23 cellular contexts compared by ENCODE assay signal in the genomic region with DNA sequence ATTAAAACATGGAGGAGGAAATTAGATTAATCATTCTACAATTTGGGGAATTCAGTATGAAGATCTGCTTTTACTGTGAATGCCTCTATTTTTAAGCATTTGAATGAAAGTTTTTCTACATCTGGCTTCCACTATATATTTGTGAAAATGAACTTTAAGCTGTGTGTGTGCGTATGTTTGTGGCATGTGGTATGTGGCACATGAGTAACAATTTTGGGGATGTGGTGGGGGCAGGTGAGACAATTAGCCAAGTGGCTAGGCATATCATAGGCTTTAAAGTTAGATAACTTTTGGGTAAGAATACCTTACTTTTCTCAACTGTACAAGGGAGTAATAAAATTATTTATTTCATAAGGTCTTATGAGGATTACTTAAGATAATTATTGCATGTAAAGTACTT.
DNase-seq lines count a peak whose midpoint lies in the region; ATAC-seq and TF ChIP-seq lines count a peak whose summit lies in the region.
"Had no signal": no experiment of that assay in that cellular context is flagged by ENCODE, and none has a peak within 500 bp of the region (broad histone marks: within the 10 kb centered on the region; RNA-seq: fewer than 3 reads in every experiment).

No MANE protein-coding gene starts in this region.

- peak; percentile 68 to 94 (median 89) for ATAC-seq in natural killer cell
- no peak for ATAC-seq in natural killer cell treated with Interleukin-12 subunit alpha and Interleukin-12 subunit beta and Interleukin-15 and Interleukin-18, amount 100 ng/mL, for 72 hours
- no peak for ATAC-seq in WTC11
- peak; percentile 64 for ATAC-seq in effector memory CD8-positive, alpha-beta T cell (replicated peaks)
- ATAC-seq: GM12878 had no signal

- peak; percentile 33 for DNase-seq in natural killer cell
- DNase-seq in natural killer cell treated with Interleukin-12 subunit alpha and Interleukin-12 subunit beta and Interleukin-15 and Interleukin-18, amount 100 ng/mL, for 72 hours (ENCODE audit: low spot score) = no peak
- DNase-seq in WTC11 (ENCODE audit: low spot score) = no peak
- DNase-seq in effector memory CD8-positive, alpha-beta T cell = no peak
- DNase-seq in NOMO-1 treated with dmso at 0.1 percent for 144 hours (lab: John Stamatoyannopoulos, UW; ENCODE audit: unreplicated experiment) = no peak
- DNase-seq in NCI-H2107 treated with DMSO at 0.1 percent for 48 hours (lab: John Stamatoyannopoulos, UW; ENCODE audit: unreplicated experiment) = no peak
- DNase-seq in iPS-NIHi11 (ENCODE audit: low spot score) = no peak
- DNase-seq: 8988T; ACHN; BE2C; C1 segment of cervical spinal cord; CD4-positive, alpha-beta memory T cell; CD4-positive, CD25-positive, alpha-beta regulatory T cell; CD8-positive, alpha-beta memory T cell; COR-L47; DMS153; DMS53; DMS79; DND-41; EL; GDM1 had no signal

- no peak for TF ChIP-seq CTCF in natural killer cell (IDR thresholded peaks at IDR 0.05)
- TF ChIP-seq CTCF in WTC11 (IDR thresholded peaks at IDR 0.05) = no peak

- H3K4me1 Mint-ChIP-seq in natural killer cell = peaks cover 31 to 33% of the 10 kb centered on the region in 2 donors
- peaks cover 6 to 17% of the 10 kb centered on the region in 2 donors for H3K4me1 Mint-ChIP-seq in natural killer cell treated with Interleukin-12 subunit alpha and Interleukin-12 subunit beta and Interleukin-15 and Interleukin-18, amount 100 ng/mL, for 72 hours (ENCODE audit: low read depth in 2 of 2)
- H3K4me1 Mint-ChIP-seq in WTC11 = peaks cover 15% of the 10 kb centered on the region
- H3K4me1 Mint-ChIP-seq in effector memory CD8-positive, alpha-beta T cell (ENCODE audit: low read depth in 2 of 2) = peaks cover 0 to 3% of the 10 kb centered on the region in 2 donors
- H3K4me1 Mint-ChIP-seq: CD14-positive monocyte; CD4-positive, alpha-beta memory T cell; CD4-positive, CD25-positive, alpha-beta regulatory T cell; CD8-positive, alpha-beta memory T cell had no signal

- no peak overlapping the region for H3K4me3 Mint-ChIP-seq in natural killer cell
- no peak overlapping the region for H3K4me3 Mint-ChIP-seq in natural killer cell treated with Interleukin-12 subunit alpha and Interleukin-12 subunit beta and Interleukin-15 and Interleukin-18, amount 100 ng/mL, for 72 hours
- no peak overlapping the region for H3K4me3 Mint-ChIP-seq in WTC11
- H3K4me3 Mint-ChIP-seq in effector memory CD8-positive, alpha-beta T cell = no peak overlapping the region
- H3K4me3 Mint-ChIP-seq: CD14-positive monocyte; CD4-positive, alpha-beta memory T cell; CD4-positive, CD25-positive, alpha-beta regulatory T cell; CD8-positive, alpha-beta memory T cell had no signal

- H3K27me3 Mint-ChIP-seq in natural killer cell (ENCODE audit: low read depth in 2 of 2) = no peaks in the 10 kb centered on the region
- H3K27me3 Mint-ChIP-seq in natural killer cell treated with Interleukin-12 subunit alpha and Interleukin-12 subunit beta and Interleukin-15 and Interleukin-18, amount 100 ng/mL, for 72 hours = peaks cover 0 to 5% of the 10 kb centered on the region in 2 donors
- no peaks in the 10 kb centered on the region for H3K27me3 Mint-ChIP-seq in WTC11 (ENCODE audit: low read depth)
- H3K27me3 Mint-ChIP-seq in effector memory CD8-positive, alpha-beta T cell = peaks cover 21 to 22% of the 10 kb centered on the region in 2 donors

- CTCF ChIA-PET in WTC11 (lab: Charles Lee) = no interaction called here

- intact Hi-C loops in natural killer cell (cut with micrococcal nuclease) = no loop called here

- H3K36me3 Mint-ChIP-seq in natural killer cell (peaks cover 17% of the 10 kb centered on the region), WTC11 (no peaks in the 10 kb centered on the region)
- peaks cover 11% of the 10 kb centered on the region for H3K36me3 Mint-ChIP-seq in natural killer cell treated with Interleukin-12 subunit alpha and Interleukin-12 subunit beta and Interleukin-15 and Interleukin-18, amount 100 ng/mL, for 72 hours
- no peaks in the 10 kb centered on the region for H3K36me3 Mint-ChIP-seq in effector memory CD8-positive, alpha-beta T cell (ENCODE audit: insufficient read depth)
- H3K36me3 Mint-ChIP-seq: CD14-positive monocyte; CD4-positive, alpha-beta memory T cell; CD4-positive, CD25-positive, alpha-beta regulatory T cell had no signal

- POLR2A ChIA-PET in WTC11 (lab: Charles Lee) = no interaction called here

- peaks cover 6 to 14% of the 10 kb centered on the region in 2 donors for H3K9me3 Mint-ChIP-seq in natural killer cell
- peaks cover 6% of the 10 kb centered on the region for H3K9me3 Mint-ChIP-seq in natural killer cell treated with Interleukin-12 subunit alpha and Interleukin-12 subunit beta and Interleukin-15 and Interleukin-18, amount 100 ng/mL, for 72 hours
- no peaks in the 10 kb centered on the region for H3K9me3 Mint-ChIP-seq in WTC11
- peaks cover 5 to 8% of the 10 kb centered on the region in 2 donors for H3K9me3 Mint-ChIP-seq in effector memory CD8-positive, alpha-beta T cell

- H3K27ac Mint-ChIP-seq in natural killer cell (peak overlapping the region; percentile 43 to 49), WTC11 (0 out of 2 replicates have a peak overlapping the region, but pooled peaks have one; percentile 44)
- H3K27ac Mint-ChIP-seq in natural killer cell treated with Interleukin-12 subunit alpha and Interleukin-12 subunit beta and Interleukin-15 and Interleukin-18, amount 100 ng/mL, for 72 hours = no peak overlapping the region
- H3K27ac Mint-ChIP-seq in effector memory CD8-positive, alpha-beta T cell = no peak overlapping the region
- H3K27ac Mint-ChIP-seq: CD14-positive monocyte; CD4-positive, alpha-beta memory T cell; CD4-positive, CD25-positive, alpha-beta regulatory T cell; CD8-positive, alpha-beta memory T cell had no signal

TF ChIP-seq in WTC11, 78 proteins besides CTCF, POLR2A, EP300 and RAD21 (continues in another document):
- TF ChIP-seq, protein P1, sequence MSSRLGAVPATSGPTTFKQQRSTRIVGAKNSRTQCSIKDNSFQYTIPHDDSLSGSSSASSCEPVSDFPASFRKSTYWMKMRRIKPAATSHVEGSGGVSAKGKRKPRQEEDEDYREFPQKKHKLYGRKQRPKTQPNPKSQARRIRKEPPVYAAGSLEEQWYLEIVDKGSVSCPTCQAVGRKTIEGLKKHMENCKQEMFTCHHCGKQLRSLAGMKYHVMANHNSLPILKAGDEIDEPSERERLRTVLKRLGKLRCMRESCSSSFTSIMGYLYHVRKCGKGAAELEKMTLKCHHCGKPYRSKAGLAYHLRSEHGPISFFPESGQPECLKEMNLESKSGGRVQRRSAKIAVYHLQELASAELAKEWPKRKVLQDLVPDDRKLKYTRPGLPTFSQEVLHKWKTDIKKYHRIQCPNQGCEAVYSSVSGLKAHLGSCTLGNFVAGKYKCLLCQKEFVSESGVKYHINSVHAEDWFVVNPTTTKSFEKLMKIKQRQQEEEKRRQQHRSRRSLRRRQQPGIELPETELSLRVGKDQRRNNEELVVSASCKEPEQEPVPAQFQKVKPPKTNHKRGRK (CRISPR knock-in tag; IDR thresholded peaks at IDR 0.05; ENCODE audit: borderline replicate concordance) = no peak
- TF ChIP-seq HMGA2 (CRISPR knock-in tag; IDR thresholded peaks at IDR 0.05) (no peak), CREM (CRISPR knock-in tag; IDR thresholded peaks at IDR 0.05) (no peak), ZNF671 (CRISPR knock-in tag; IDR thresholded peaks at IDR 0.05) (no peak), NR2C2 (CRISPR knock-in tag; IDR thresholded peaks at IDR 0.05) (no peak), JAZF1 (CRISPR knock-in tag; IDR thresholded peaks at IDR 0.05) (no peak), CBFB (CRISPR knock-in tag; IDR thresholded peaks at IDR 0.05; ENCODE audit: low read depth) (no peak), TCF7 (CRISPR knock-in tag; IDR thresholded peaks at IDR 0.05; ENCODE audit: low read depth) (no peak), JUN (CRISPR knock-in tag; IDR thresholded peaks at IDR 0.05) (no peak), ZNF121 (CRISPR knock-in tag; IDR thresholded peaks at IDR 0.05) (no peak)
- TF ChIP-seq, protein P2, sequence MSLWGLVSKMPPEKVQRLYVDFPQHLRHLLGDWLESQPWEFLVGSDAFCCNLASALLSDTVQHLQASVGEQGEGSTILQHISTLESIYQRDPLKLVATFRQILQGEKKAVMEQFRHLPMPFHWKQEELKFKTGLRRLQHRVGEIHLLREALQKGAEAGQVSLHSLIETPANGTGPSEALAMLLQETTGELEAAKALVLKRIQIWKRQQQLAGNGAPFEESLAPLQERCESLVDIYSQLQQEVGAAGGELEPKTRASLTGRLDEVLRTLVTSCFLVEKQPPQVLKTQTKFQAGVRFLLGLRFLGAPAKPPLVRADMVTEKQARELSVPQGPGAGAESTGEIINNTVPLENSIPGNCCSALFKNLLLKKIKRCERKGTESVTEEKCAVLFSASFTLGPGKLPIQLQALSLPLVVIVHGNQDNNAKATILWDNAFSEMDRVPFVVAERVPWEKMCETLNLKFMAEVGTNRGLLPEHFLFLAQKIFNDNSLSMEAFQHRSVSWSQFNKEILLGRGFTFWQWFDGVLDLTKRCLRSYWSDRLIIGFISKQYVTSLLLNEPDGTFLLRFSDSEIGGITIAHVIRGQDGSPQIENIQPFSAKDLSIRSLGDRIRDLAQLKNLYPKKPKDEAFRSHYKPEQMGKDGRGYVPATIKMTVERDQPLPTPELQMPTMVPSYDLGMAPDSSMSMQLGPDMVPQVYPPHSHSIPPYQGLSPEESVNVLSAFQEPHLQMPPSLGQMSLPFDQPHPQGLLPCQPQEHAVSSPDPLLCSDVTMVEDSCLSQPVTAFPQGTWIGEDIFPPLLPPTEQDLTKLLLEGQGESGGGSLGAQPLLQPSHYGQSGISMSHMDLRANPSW (CRISPR knock-in tag; conservative IDR thresholded peaks at IDR 0.05; ENCODE audit: low read depth) = no peak
- TF ChIP-seq, protein P3, sequence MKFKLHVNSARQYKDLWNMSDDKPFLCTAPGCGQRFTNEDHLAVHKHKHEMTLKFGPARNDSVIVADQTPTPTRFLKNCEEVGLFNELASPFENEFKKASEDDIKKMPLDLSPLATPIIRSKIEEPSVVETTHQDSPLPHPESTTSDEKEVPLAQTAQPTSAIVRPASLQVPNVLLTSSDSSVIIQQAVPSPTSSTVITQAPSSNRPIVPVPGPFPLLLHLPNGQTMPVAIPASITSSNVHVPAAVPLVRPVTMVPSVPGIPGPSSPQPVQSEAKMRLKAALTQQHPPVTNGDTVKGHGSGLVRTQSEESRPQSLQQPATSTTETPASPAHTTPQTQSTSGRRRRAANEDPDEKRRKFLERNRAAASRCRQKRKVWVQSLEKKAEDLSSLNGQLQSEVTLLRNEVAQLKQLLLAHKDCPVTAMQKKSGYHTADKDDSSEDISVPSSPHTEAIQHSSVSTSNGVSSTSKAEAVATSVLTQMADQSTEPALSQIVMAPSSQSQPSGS (CRISPR knock-in tag; IDR thresholded peaks at IDR 0.05; ENCODE audit: borderline replicate concordance, low read depth) = no peak
- TF ChIP-seq, protein P4, sequence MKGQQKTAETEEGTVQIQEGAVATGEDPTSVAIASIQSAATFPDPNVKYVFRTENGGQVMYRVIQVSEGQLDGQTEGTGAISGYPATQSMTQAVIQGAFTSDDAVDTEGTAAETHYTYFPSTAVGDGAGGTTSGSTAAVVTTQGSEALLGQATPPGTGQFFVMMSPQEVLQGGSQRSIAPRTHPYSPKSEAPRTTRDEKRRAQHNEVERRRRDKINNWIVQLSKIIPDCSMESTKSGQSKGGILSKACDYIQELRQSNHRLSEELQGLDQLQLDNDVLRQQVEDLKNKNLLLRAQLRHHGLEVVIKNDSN (CRISPR knock-in tag; IDR thresholded peaks at IDR 0.05) = no peak

Comparison
In these comparisons a context has a peak if more than half of its experiments do, and no peak if none do; other contexts are left out.
1. ATAC-seq: peak in natural killer cell (3 of 3) and effector memory CD8-positive, alpha-beta T cell (single experiment); none in natural killer cell treated with Interleukin-12 subunit alpha and Interleukin-12 subunit beta and Interleukin-15 and Interleukin-18, amount 100 ng/mL, for 72 hours (0 of 2) and WTC11 (single experiment).
2. H3K27ac Mint-ChIP-seq: peak in natural killer cell (2 of 2) and WTC11 (single experiment); none in natural killer cell treated with Interleukin-12 subunit alpha and Interleukin-12 subunit beta and Interleukin-15 and Interleukin-18, amount 100 ng/mL, for 72 hours (0 of 2) and effector memory CD8-positive, alpha-beta T cell (0 of 2).